In the genomic region with DNA sequence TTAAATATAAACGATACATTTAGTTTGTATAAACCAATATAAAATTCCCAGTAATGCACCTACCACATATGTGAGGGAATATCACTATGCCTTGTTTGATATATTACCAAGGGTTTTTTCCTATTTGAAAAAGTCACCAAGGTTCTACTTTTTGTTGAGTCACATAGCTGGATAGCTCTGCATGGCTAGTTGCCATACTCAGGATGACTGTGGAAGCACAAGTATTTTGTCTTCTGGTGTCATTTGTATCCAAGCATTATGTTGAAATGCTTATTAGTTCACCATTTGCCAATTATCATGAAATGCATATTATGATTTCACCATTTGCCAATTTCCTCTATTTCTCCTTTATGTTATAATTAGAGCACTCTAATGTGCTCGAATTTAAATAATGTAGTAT, we compare ENCODE assay signal across 13 cellular contexts.
"Had no signal": no experiment of that assay in that cellular context is flagged by ENCODE, and none has a peak within 500 bp of the region (broad histone marks: within the 10 kb centered on the region; RNA-seq: fewer than 3 reads in every experiment).

No MANE protein-coding gene starts in this region.

- H2AFZ ChIP-seq: hepatocyte, parathyroid adenoma had no signal

- H3K27ac Mint-ChIP-seq: activated CD8-positive, alpha-beta T cell treated with anti-CD3 and anti-CD28 coated beads, Interleukin-2, amount 10 ng/mL, durations not matched to agents 7 days and 5 days; endodermal cell; mesothelial cell of epicardium; naive thymus-derived CD4-positive, alpha-beta T cell; T-cell had no signal

- ATAC-seq: activated CD8-positive, alpha-beta T cell treated with anti-CD3 and anti-CD28 coated beads, Interleukin-2, amount 10 ng/mL, durations not matched to agents 7 days and 5 days; naive thymus-derived CD4-positive, alpha-beta T cell; T-cell had no signal

- H3K4me3 ChIP-seq: hepatocyte, tibial nerve had no signal

- H3K4me2 ChIP-seq: hepatocyte had no signal

- H3K36me3 Mint-ChIP-seq: naive thymus-derived CD4-positive, alpha-beta T cell; T-cell had no signal

- H3K79me2 ChIP-seq: hepatocyte, parathyroid adenoma had no signal

- H3K4me3 Mint-ChIP-seq: activated CD8-positive, alpha-beta T cell treated with anti-CD3 and anti-CD28 coated beads, Interleukin-2, amount 10 ng/mL, durations not matched to agents 7 days and 5 days; endodermal cell; mesothelial cell of epicardium; naive thymus-derived CD4-positive, alpha-beta T cell; T-cell had no signal

- H3K4me1 Mint-ChIP-seq: naive thymus-derived CD4-positive, alpha-beta T cell; T-cell had no signal

- DNase-seq: activated CD4-positive, alpha-beta T cell treated with anti-CD3 and anti-CD28 coated beads for 48 hours; activated CD8-positive, alpha-beta memory T cell treated with anti-CD3 and anti-CD28 coated beads, Interleukin-2, amount 50 U/mL, for 48 hours; activated CD8-positive, alpha-beta T cell treated with anti-CD3 and anti-CD28 coated beads, Interleukin-2, amount 10 ng/mL, durations not matched to agents 7 days and 5 days; activated naive CD4-positive, alpha-beta T cell treated with Interleukin-2 at 50 U/mL for 16 hours; endodermal cell; kidney glomerular epithelial cell; naive thymus-derived CD4-positive, alpha-beta T cell; small intestine; T-cell had no signal

- H3K4me1 ChIP-seq: parathyroid adenoma had no signal

- H3K9ac ChIP-seq: parathyroid adenoma had no signal

- H3K27me3 ChIP-seq: hepatocyte, tibial nerve had no signal

- H3K27ac ChIP-seq: hepatocyte, parathyroid adenoma, tibial nerve had no signal

- H3K36me3 ChIP-seq: tibial nerve had no signal
